ENCODE assay signal across 1 cellular context in genomic region chr12:15527201-15527782, GRCh38.
TF ChIP-seq lines count a peak whose summit lies in the region.

No MANE protein-coding gene starts in this region.

TF ChIP-seq in Ishikawa, 13 proteins besides CTCF, POLR2A, EP300 and RAD21 (continued from another document):
- TF ChIP-seq, protein P1, sequence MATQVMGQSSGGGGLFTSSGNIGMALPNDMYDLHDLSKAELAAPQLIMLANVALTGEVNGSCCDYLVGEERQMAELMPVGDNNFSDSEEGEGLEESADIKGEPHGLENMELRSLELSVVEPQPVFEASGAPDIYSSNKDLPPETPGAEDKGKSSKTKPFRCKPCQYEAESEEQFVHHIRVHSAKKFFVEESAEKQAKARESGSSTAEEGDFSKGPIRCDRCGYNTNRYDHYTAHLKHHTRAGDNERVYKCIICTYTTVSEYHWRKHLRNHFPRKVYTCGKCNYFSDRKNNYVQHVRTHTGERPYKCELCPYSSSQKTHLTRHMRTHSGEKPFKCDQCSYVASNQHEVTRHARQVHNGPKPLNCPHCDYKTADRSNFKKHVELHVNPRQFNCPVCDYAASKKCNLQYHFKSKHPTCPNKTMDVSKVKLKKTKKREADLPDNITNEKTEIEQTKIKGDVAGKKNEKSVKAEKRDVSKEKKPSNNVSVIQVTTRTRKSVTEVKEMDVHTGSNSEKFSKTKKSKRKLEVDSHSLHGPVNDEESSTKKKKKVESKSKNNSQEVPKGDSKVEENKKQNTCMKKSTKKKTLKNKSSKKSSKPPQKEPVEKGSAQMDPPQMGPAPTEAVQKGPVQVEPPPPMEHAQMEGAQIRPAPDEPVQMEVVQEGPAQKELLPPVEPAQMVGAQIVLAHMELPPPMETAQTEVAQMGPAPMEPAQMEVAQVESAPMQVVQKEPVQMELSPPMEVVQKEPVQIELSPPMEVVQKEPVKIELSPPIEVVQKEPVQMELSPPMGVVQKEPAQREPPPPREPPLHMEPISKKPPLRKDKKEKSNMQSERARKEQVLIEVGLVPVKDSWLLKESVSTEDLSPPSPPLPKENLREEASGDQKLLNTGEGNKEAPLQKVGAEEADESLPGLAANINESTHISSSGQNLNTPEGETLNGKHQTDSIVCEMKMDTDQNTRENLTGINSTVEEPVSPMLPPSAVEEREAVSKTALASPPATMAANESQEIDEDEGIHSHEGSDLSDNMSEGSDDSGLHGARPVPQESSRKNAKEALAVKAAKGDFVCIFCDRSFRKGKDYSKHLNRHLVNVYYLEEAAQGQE (IDR thresholded peaks at IDR 0.05; ENCODE audit: low read depth) = no peak
- TF ChIP-seq ZBTB7A (IDR thresholded peaks at IDR 0.05; ENCODE audit: low read depth) (no peak), YY1 (IDR thresholded peaks at IDR 0.05; ENCODE audit: low read depth) (no peak), CEBPB (IDR thresholded peaks at IDR 0.05) (no peak), FOXM1 (IDR thresholded peaks at IDR 0.05; ENCODE audit: borderline replicate concordance, low read depth) (no peak)
TF ChIP-seq in Ishikawa: peak in this region for 0.
